Comparison of ENCODE assay signal across 8 cellular contexts in genomic region chr17:17590883-17591407, GRCh38. TPM values are rescaled to one million over a fixed set of nuclear protein-coding genes. Genes with fewer than 3 reads are reported as not detected.
A peak's percentile ranks its signal among the peaks of the same experiment; 100 is the strongest.
DNase-seq lines count a peak whose midpoint lies in the region; ATAC-seq and TF ChIP-seq lines count a peak whose summit lies in the region.

No MANE protein-coding gene starts in this region.

- H3K4me1 ChIP-seq in skeletal muscle satellite cell (ENCODE audit: control insufficient read depth, insufficient read depth, low read length): peaks cover 16% of the 10 kb centered on the region

- H3K9me3 ChIP-seq in skeletal muscle satellite cell (replicated peaks; ENCODE audit: low read length): no peaks in the 10 kb centered on the region

- ATAC-seq in GM21360 (IDR thresholded peaks at IDR 0.05; ENCODE audit: unreplicated experiment) (peak; percentile 5), GM21576 (IDR thresholded peaks at IDR 0.05; ENCODE audit: unreplicated experiment) (no peak), GM18873 (IDR thresholded peaks at IDR 0.05; ENCODE audit: low FRiP score, unreplicated experiment) (no peak)

- no peak for TF ChIP-seq CTCF in fibroblast of pulmonary artery (IDR thresholded peaks at IDR 0.05; ENCODE audit: low read length, missing control alignments)

- H3K4me2 ChIP-seq in skeletal muscle satellite cell (ENCODE audit: low read length): peak overlapping the region; percentile 99

- TF ChIP-seq POLR2A in Raji (IDR thresholded peaks at IDR 0.05; ENCODE audit: insufficient read depth, low read depth, low read length): peak; percentile 87

- H3K27me3 ChIP-seq in skeletal muscle satellite cell (ENCODE audit: control insufficient read depth, insufficient read depth, low read length): no peaks in the 10 kb centered on the region

- peak overlapping the region; percentile 89 for H3K4me3 ChIP-seq in fibroblast of pulmonary artery (replicated peaks; ENCODE audit: low read depth, low read length)
- H3K4me3 ChIP-seq in skeletal muscle satellite cell (ENCODE audit: low read length): peak overlapping the region; percentile 94

- peak overlapping the region; percentile 90 for H3K9ac ChIP-seq in skeletal muscle satellite cell (ENCODE audit: low read depth, low read length)

- no peaks in the 10 kb centered on the region for H3K36me3 ChIP-seq in skeletal muscle satellite cell (ENCODE audit: insufficient read depth, low read length)

- DNase-seq in fibroblast of pulmonary artery (ENCODE audit: low read depth) (no peak), NCI-H2171 (lab: John Stamatoyannopoulos, UW) (no peak), T1000 (lab: John Stamatoyannopoulos, UW) (no peak)

RNA-seq across cellular contexts. Expression of gene PEMT, which starts 0.6 kb away (rescaled TPM):
- total RNA-seq in skeletal muscle satellite cell (2012; rRNA removed): 38.8 and 54.2 TPM in 2 replicates
